ENCODE assay signal across 8 cellular contexts in genomic region chr19:35774274-35775045, GRCh38. TPM values are rescaled to one million over a fixed set of nuclear protein-coding genes. Genes with fewer than 3 reads are reported as not detected.
A peak's percentile ranks its signal among the peaks of the same experiment; 100 is the strongest.
DNase-seq lines count a peak whose midpoint lies in the region; ATAC-seq and TF ChIP-seq lines count a peak whose summit lies in the region.

No MANE protein-coding gene starts in this region.

- H3K9me2 ChIP-seq in OCI-LY7 (ENCODE audit: insufficient read depth, low read length): no peaks in the 10 kb centered on the region

- DNase-seq in HAP-1 (ENCODE audit: low spot score in 2 of 2) (peak in 1 of 2 experiments; percentile 35), OCI-LY7 (ENCODE audit: low spot score) (no peak), esophagus muscularis mucosa (ENCODE audit: extremely low spot score) (no peak), gastrocnemius medialis (no peak), NCI-H2029 treated with DMSO at 0.1 percent for 48 hours (lab: John Stamatoyannopoulos, UW) (no peak), NCI-H2171 treated with DMSO at 0.1 percent for 48 hours (lab: John Stamatoyannopoulos, UW) (no peak), SIG-M5 treated with dmso at 0.1 percent for 504 hours (lab: John Stamatoyannopoulos, UW; ENCODE audit: unreplicated experiment) (no peak)
- no peak for DNase-seq in stimulated activated naive CD4-positive, alpha-beta T cell (lab: John Stamatoyannopoulos, UW)

- H3K4me1 ChIP-seq in HAP-1 (peaks cover 9% of the 10 kb centered on the region; the same call in 1 of the 2 replicates), OCI-LY7 (ENCODE audit: insufficient read depth, low read length, poor library complexity, severe bottlenecking) (peaks cover 19% of the 10 kb centered on the region), esophagus muscularis mucosa (peaks cover 14 to 28% (median 20%) of the 10 kb centered on the region in 4 donors), gastrocnemius medialis (peaks cover 4 to 5% of the 10 kb centered on the region in 2 donors)

- TF ChIP-seq POLR2A in esophagus muscularis mucosa (IDR thresholded peaks at IDR 0.05; ENCODE audit: low read depth): no peak
- no peak for TF ChIP-seq POLR2A in gastrocnemius medialis (IDR thresholded peaks at IDR 0.05)

- 39% methylated on average over 16 of the region's 16 CpGs for WGBS in esophagus muscularis mucosa

- H3K9me3 ChIP-seq in HAP-1 (no peaks in the 10 kb centered on the region), OCI-LY7 (ENCODE audit: low read length) (no peaks in the 10 kb centered on the region), esophagus muscularis mucosa (no peaks in the 10 kb centered on the region), gastrocnemius medialis (no peaks in the 10 kb centered on the region)

- CTCF ChIA-PET in OCI-LY7 (lab: Charles Lee; ENCODE audit: unreplicated experiment): no interaction called here

- no peak for TF ChIP-seq EP300 in esophagus muscularis mucosa (IDR thresholded peaks at IDR 0.05)

- TF ChIP-seq CTCF in OCI-LY7 (conservative IDR thresholded peaks at IDR 0.05; ENCODE audit: low read length): no peak
- no peak for TF ChIP-seq CTCF in esophagus muscularis mucosa (IDR thresholded peaks at IDR 0.05)
- TF ChIP-seq CTCF in gastrocnemius medialis (IDR thresholded peaks at IDR 0.05 in 4 of 5, conservative IDR thresholded peaks at IDR 0.05 in 1 of 5): no peak

- H3K27ac ChIP-seq in OCI-LY7 (ENCODE audit: low read depth, low read length, poor library complexity, severe bottlenecking): no peak overlapping the region
- H3K27ac ChIP-seq in esophagus muscularis mucosa (replicated peaks in 1 of 4): no peak overlapping the region
- H3K27ac ChIP-seq in gastrocnemius medialis: no peak overlapping the region

- in situ Hi-C loops in HAP-1 (cut with MboI; ENCODE audit: low sequenced_read_pairs): no loop called here
- in situ Hi-C loops in gastrocnemius medialis (cut with MboI; ENCODE audit: low sequenced_read_pairs in 4 of 4): loop anchor here in 1 of 4 donors (25.0 kb wide), 1 partner anchor 363 kb away; the partner anchor contains the start of gene CAPNS1

- intact Hi-C loops in OCI-LY7 (cut with micrococcal nuclease; ENCODE audit: unreplicated experiment) (loop anchor here (1.0 kb wide), 2 partner anchors 26 to 34 kb away; partner anchors contain the start of gene LIN37), esophagus muscularis mucosa (cut with DNase I) (loop anchor here (10.0 kb wide), 1 partner anchor 110 kb away; no protein-coding TSS in a partner anchor), gastrocnemius medialis (cut with DNase I; ENCODE audit: low total_unique reads) (loop anchor here (1.0 to 10.0 kb wide), 4 partner anchors 16 to 220 kb away; partner anchors contain the start of genes PROSER3 and SDHAF1)

- H3K4me3 ChIP-seq in HAP-1 (peak overlapping the region; percentile 13), OCI-LY7 (ENCODE audit: low read depth, low read length, poor library complexity, severe bottlenecking) (peak overlapping the region; percentile 80), esophagus muscularis mucosa (peak overlapping the region; percentile 81 to 96 (median 90)), gastrocnemius medialis (peak overlapping the region; percentile 60 to 81 (median 73))

- no peak for ATAC-seq in gastrocnemius medialis

- BruUV-seq in OCI-LY7 (replicated peaks; lab: Mats Ljungman, UMichigan): no TSS peak

- no peaks in the 10 kb centered on the region for H3K79me2 ChIP-seq in OCI-LY7 (ENCODE audit: insufficient read depth, low read depth, low read length)

- H4K20me1 ChIP-seq in OCI-LY7 (ENCODE audit: insufficient read depth, low read length): no peaks in the 10 kb centered on the region

- H3K36me3 ChIP-seq in HAP-1 (replicated peaks): no peaks in the 10 kb centered on the region
- no peaks in the 10 kb centered on the region for H3K36me3 ChIP-seq in OCI-LY7 (ENCODE audit: insufficient read depth, low read length)
- peaks cover 0 to 19% (median 13%) of the 10 kb centered on the region in 4 donors for H3K36me3 ChIP-seq in esophagus muscularis mucosa
- no peaks in the 10 kb centered on the region for H3K36me3 ChIP-seq in gastrocnemius medialis

- peak overlapping the region; percentile 59 for H3K4me2 ChIP-seq in OCI-LY7 (ENCODE audit: low read length)

- POLR2A ChIA-PET in OCI-LY7 (lab: Charles Lee): no interaction called here

- H3K27me3 ChIP-seq in HAP-1 (ENCODE audit: low read depth) (no peaks in the 10 kb centered on the region), esophagus muscularis mucosa (no peaks in the 10 kb centered on the region), gastrocnemius medialis (no peaks in the 10 kb centered on the region)

- H2AFZ ChIP-seq in OCI-LY7 (ENCODE audit: low read length): peak overlapping the region; percentile 11; the same call in 1 of the 2 replicates

RNA-seq across cellular contexts. Expression of gene ARHGAP33, which starts 0.9 kb away (rescaled TPM):
- total RNA-seq in OCI-LY7 (2014; rRNA removed; shearing (Covaris generic)): 15.1 and 21.3 TPM in 2 replicates
- 94.6 and 130 TPM in 2 replicates for total RNA-seq in OCI-LY7 (2022)
- 10 to 100 TPM in 2 of 4 donors, 1 to 10 TPM in 2; 3.3 to 11.2 (median 7.7) TPM for total RNA-seq in esophagus muscularis mucosa
- total RNA-seq in gastrocnemius medialis: 1 to 10 TPM in 3 of 4 donors, under 1 TPM in 1; 0.22 to 4.7 (median 2.2) TPM

RNA-seq across cellular contexts. Expression of gene PROSER3, which starts 16.5 kb away (rescaled TPM):
- 15.2 and 17.2 TPM in 2 replicates for total RNA-seq in OCI-LY7 (2014; rRNA removed; shearing (Covaris generic))
- 66.1 and 70.6 TPM in 2 replicates for total RNA-seq in OCI-LY7 (2022)
- 1 to 10 TPM; 5.6 to 8.7 (median 7.1) TPM for total RNA-seq in esophagus muscularis mucosa
- 1 to 10 TPM in 3 of 4 donors, under 1 TPM in 1; 0.63 to 4.3 (median 3.0) TPM for total RNA-seq in gastrocnemius medialis

RNA-seq across cellular contexts. Expression of gene HSPB6, which starts 17.6 kb away (rescaled TPM):
- not detected in 2 replicates for total RNA-seq in OCI-LY7 (2014; rRNA removed; shearing (Covaris generic))
- 1.7 and 1.8 TPM in 2 replicates for total RNA-seq in OCI-LY7 (2022)
- 100 to 1,000 TPM in 2 of 4 donors, 10 to 100 TPM in 2; 64.4 to 146 (median 105) TPM for total RNA-seq in esophagus muscularis mucosa
- 100 to 1,000 TPM in 2 of 4 donors, 10 to 100 TPM in 2; 79.8 to 241 (median 139) TPM for total RNA-seq in gastrocnemius medialis

RNA-seq across cellular contexts. Expression of gene LIN37, which starts 26.1 kb away (rescaled TPM):
- 6.0 and 11.6 TPM in 2 replicates for total RNA-seq in OCI-LY7 (2014; rRNA removed; shearing (Covaris generic))
- total RNA-seq in OCI-LY7 (2022) (11.7 and 20.0 TPM in 2 replicates), esophagus muscularis mucosa (10 to 100 TPM; 11.6 to 18.3 (median 15.6) TPM), gastrocnemius medialis (10 to 100 TPM; 14.8 to 19.5 (median 16.6) TPM)

RNA-seq across cellular contexts. Expression of gene PSENEN, which starts 29.0 kb away (rescaled TPM):
- total RNA-seq in OCI-LY7 (2014; rRNA removed; shearing (Covaris generic)): 20.8 and 25.7 TPM in 2 replicates
- total RNA-seq in OCI-LY7 (2022): 51.0 and 53.7 TPM in 2 replicates
- 10 to 100 TPM; 27.4 to 48.7 (median 33.8) TPM for total RNA-seq in esophagus muscularis mucosa
- total RNA-seq in gastrocnemius medialis: 10 to 100 TPM; 22.2 to 45.8 (median 38.3) TPM

Comparison
In these comparisons a context has a peak if more than half of its experiments do, and no peak if none do; other contexts are left out.
1. H3K4me3 ChIP-seq: peak in every context shown above with its lines; median percentile 90 in esophagus muscularis mucosa; 80 in OCI-LY7; 73 in gastrocnemius medialis; 13 in HAP-1.
2. RNA of gene HSPB6, which starts 17.6 kb away (total RNA-seq): 79.8 to 241 TPM in gastrocnemius medialis and 64.4 to 146 TPM in esophagus muscularis mucosa; 1.7 to 1.8 TPM in OCI-LY7; every median in the first group is over 10 times any median in the second.